In the genomic region with DNA sequence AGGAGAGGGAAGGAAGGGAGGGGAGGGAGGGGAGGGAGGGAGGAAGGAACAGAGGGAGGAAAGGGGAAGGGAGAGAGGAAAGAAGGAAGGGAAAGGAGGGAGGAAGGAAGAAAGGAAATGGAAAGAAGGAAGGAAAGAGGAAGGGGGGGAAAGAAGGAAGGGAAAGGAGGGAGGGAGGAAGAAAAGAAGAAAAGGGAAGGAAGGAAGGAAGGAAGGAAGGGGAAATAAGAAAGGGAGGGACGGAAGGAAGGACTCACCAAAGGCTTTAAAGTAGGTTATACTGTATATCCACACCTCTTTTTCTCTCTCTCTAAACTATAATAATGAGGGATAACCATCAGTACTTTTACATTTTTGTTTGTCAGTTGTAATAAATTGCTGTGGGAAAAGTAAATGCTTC, we compare ENCODE assay signal across 11 cellular contexts.
"Had no signal": no experiment of that assay in that cellular context is flagged by ENCODE, and none has a peak within 500 bp of the region (broad histone marks: within the 10 kb centered on the region; RNA-seq: fewer than 3 reads in every experiment).

No MANE protein-coding gene starts in this region.

- ATAC-seq: GM23338, HCT116 had no signal

- DNase-seq: GM23248, GOT3, H7, H9, HCEC 1CT, HFFc6 had no signal

- H2AFZ ChIP-seq: GM23248, GM23338 had no signal

- H3K9ac ChIP-seq: GM23248 had no signal

- FAIRE-seq: H1, H54 had no signal

- H3K9me3 ChIP-seq: HAP-1 had no signal

- H3K36me3 ChIP-seq: HAP-1 had no signal

- H3K4me1 ChIP-seq: HAP-1 had no signal

- H3K4me2 ChIP-seq: GM23338 had no signal

- H3K27ac ChIP-seq: GM23248 had no signal

- H3K4me3 ChIP-seq: GM23248, GM23338, HAP-1 had no signal
